In the genomic region with DNA sequence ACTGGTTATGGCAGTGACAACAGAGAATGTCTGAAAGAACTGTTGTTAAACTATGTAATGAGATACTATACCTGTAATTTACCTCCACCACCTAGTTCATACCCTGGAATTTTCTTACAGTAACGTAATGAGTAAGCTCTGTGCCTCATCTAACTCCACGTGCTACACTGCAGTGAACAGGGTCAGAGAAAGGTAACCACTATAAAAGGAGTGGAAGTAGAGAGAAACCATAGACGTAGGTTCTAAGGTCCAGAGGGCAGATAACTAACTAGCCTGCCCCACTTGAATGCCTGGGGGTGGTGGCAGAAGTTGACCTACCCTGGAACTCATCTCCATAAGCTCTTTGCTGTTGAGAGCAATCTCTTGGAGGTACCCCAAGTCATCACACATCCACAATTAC, we compare ENCODE assay signal across 13 cellular contexts. TPM values are rescaled to one million over a fixed set of nuclear protein-coding genes. Genes with fewer than 3 reads are reported as not detected.
"Had no signal": no experiment of that assay in that cellular context is flagged by ENCODE, and none has a peak within 500 bp of the region (broad histone marks: within the 10 kb centered on the region; RNA-seq: fewer than 3 reads in every experiment).

No MANE protein-coding gene starts in this region.

- H3K36me3 Mint-ChIP-seq: activated naive CD4-positive, alpha-beta T cell treated with anti-CD3 and anti-CD28 coated beads, Interleukin-2, amount 50 U/mL, for 24 hours had no signal

- H3K27ac ChIP-seq: body of pancreas, gastroesophageal sphincter had no signal

- H3K27me3 ChIP-seq: body of pancreas, gastroesophageal sphincter had no signal

- DNase-seq: activated CD4-positive, alpha-beta T cell treated with anti-CD3 and anti-CD28 coated beads, Interleukin-2, amount 50 U/mL, for 4 hours; activated T-cell treated with anti-CD3 and anti-CD28 coated beads, Interleukin-2, amount 50 U/mL, for 1 hour; body of pancreas; stimulated activated CD4-positive, alpha-beta T cell treated with anti-CD3 and anti-CD28 coated beads, Interleukin-4, amount 100 ng/mL, for 4 hours had no signal

- H3K4me1 Mint-ChIP-seq: activated naive CD4-positive, alpha-beta T cell treated with anti-CD3 and anti-CD28 coated beads, Interleukin-2, amount 50 U/mL, for 24 hours; central memory CD8-positive, alpha-beta T cell had no signal

- H3K36me3 ChIP-seq: gastroesophageal sphincter had no signal

- H3K27me3 Mint-ChIP-seq: central memory CD8-positive, alpha-beta T cell; dendritic cell treated with granulocyte-macrophage colony-stimulating factor and Interleukin-4, amounts not matched to agents 40 ng/mL and 50 ng/mL, for 4 days had no signal

- H3K4me1 ChIP-seq: body of pancreas, gastroesophageal sphincter had no signal

- H3K4me3 Mint-ChIP-seq: activated naive CD4-positive, alpha-beta T cell treated with anti-CD3 and anti-CD28 coated beads, Interleukin-2, amount 50 U/mL, for 24 hours; central memory CD8-positive, alpha-beta T cell; dendritic cell treated with granulocyte-macrophage colony-stimulating factor and Interleukin-4, amounts not matched to agents 40 ng/mL and 50 ng/mL, for 4 days had no signal

- H3K27ac Mint-ChIP-seq: activated naive CD4-positive, alpha-beta T cell treated with anti-CD3 and anti-CD28 coated beads, Interleukin-2, amount 50 U/mL, for 24 hours; dendritic cell treated with granulocyte-macrophage colony-stimulating factor and Interleukin-4, amounts not matched to agents 40 ng/mL and 50 ng/mL, for 4 days had no signal

- H3K9me3 Mint-ChIP-seq: activated naive CD4-positive, alpha-beta T cell treated with anti-CD3 and anti-CD28 coated beads, Interleukin-2, amount 50 U/mL, for 24 hours had no signal

- H3K4me3 ChIP-seq: body of pancreas, gastroesophageal sphincter had no signal

- ATAC-seq: activated CD4-positive, CD25-positive, alpha-beta regulatory T cell treated with anti-CD3 and anti-CD28 coated beads, Interleukin-2, amount 50 U/mL, for 24 hours; body of pancreas; gastroesophageal sphincter had no signal

RNA-seq across cellular contexts. Expression of a gene that starts 44.3 kb away (rescaled TPM):
- total RNA-seq: body of pancreas, epithelial cell of proximal tubule, mesenteric fat pad, osteocyte, pulmonary artery endothelial cell had no signal
